ENCODE assay signal across 1 cellular context in genomic region chr6:44238687-44239350, GRCh38.
TF ChIP-seq lines count a peak whose summit lies in the region.

No MANE protein-coding gene starts in this region.

TF ChIP-seq in HCT116, 20 proteins besides CTCF, POLR2A, EP300 and RAD21 (continued from another document):
- TF ChIP-seq ATF3 (IDR thresholded peaks at IDR 0.05): no peak
- no peak for TF ChIP-seq SRF (IDR thresholded peaks at IDR 0.05; ENCODE audit: low read depth)
- TF ChIP-seq POLR2AphosphoS5 (IDR thresholded peaks at IDR 0.05; ENCODE audit: low read depth, low read length): no peak
- TF ChIP-seq EZH2 (IDR thresholded peaks at IDR 0.05): no peak
- no peak for TF ChIP-seq CEBPB (IDR thresholded peaks at IDR 0.05; ENCODE audit: low read depth)
